ENCODE assay signal across 15 cellular contexts in genomic region chr19:18742324-18742723, GRCh38. TPM values are rescaled to one million over a fixed set of nuclear protein-coding genes. Genes with fewer than 3 reads are reported as not detected.
"Had no signal": no experiment of that assay in that cellular context is flagged by ENCODE, and none has a peak within 500 bp of the region (broad histone marks: within the 10 kb centered on the region; RNA-seq: fewer than 3 reads in every experiment).

No MANE protein-coding gene starts in this region.

- H3K4me3 Mint-ChIP-seq: activated B cell treated with CpG ODN at 0.5 μM for 24 hours; activated CD4-positive, alpha-beta T cell treated with anti-CD3 and anti-CD28 coated beads, Interleukin-2, amount 10 ng/mL, durations not matched to agents 24 days and 14 days; activated naive CD4-positive, alpha-beta T cell treated with anti-CD3 and anti-CD28 coated beads, Interleukin-2, amount 50 U/mL, for 24 hours; natural killer cell treated with Interleukin-12 subunit alpha and Interleukin-12 subunit beta and Interleukin-15 and Interleukin-18, amount 100 ng/mL, for 72 hours; stimulated activated naive CD8-positive, alpha-beta T cell treated with anti-CD3 and anti-CD28 coated beads, Interleukin-15, Interleukin-2, amounts not matched to agents 100 ng/mL and 50 ng/mL, for 24 hours had no signal

- H3K9me3 ChIP-seq: mucosa of descending colon, thoracic aorta, vagina had no signal

- H3K27me3 ChIP-seq: brain microvascular endothelial cell, vagina had no signal

- H3K27me3 Mint-ChIP-seq: activated B cell treated with CpG ODN at 0.5 μM for 24 hours; activated CD4-positive, alpha-beta T cell treated with anti-CD3 and anti-CD28 coated beads, Interleukin-2, amount 10 ng/mL, durations not matched to agents 24 days and 14 days; activated naive CD4-positive, alpha-beta T cell treated with anti-CD3 and anti-CD28 coated beads, Interleukin-2, amount 50 U/mL, for 24 hours; natural killer cell treated with Interleukin-12 subunit alpha and Interleukin-12 subunit beta and Interleukin-15 and Interleukin-18, amount 100 ng/mL, for 72 hours; stimulated activated naive CD8-positive, alpha-beta T cell treated with anti-CD3 and anti-CD28 coated beads, Interleukin-15, Interleukin-2, amounts not matched to agents 100 ng/mL and 50 ng/mL, for 24 hours had no signal

- DNase-seq: activated B cell treated with CpG ODN at 0.5 μM for 24 hours; activated CD4-positive, alpha-beta T cell treated with anti-CD3 and anti-CD28 coated beads, Interleukin-2, amount 10 ng/mL, durations not matched to agents 24 days and 14 days; activated CD8-positive, alpha-beta memory T cell treated with anti-CD3 and anti-CD28 coated beads for 24 hours; brain microvascular endothelial cell; cerebellar nuclear complex; mammary epithelial cell; stimulated activated CD4-positive, alpha-beta T cell treated with anti-CD3 and anti-CD28 coated beads, Interleukin-4, amount 100 ng/mL, for 24 hours; T-helper 9 cell had no signal

- H3K4me3 ChIP-seq: mucosa of descending colon, thoracic aorta, vagina had no signal

- H3K4me1 Mint-ChIP-seq: activated B cell treated with CpG ODN at 0.5 μM for 24 hours; activated CD4-positive, alpha-beta T cell treated with anti-CD3 and anti-CD28 coated beads, Interleukin-2, amount 10 ng/mL, durations not matched to agents 24 days and 14 days had no signal

- H3K36me3 Mint-ChIP-seq: natural killer cell treated with Interleukin-12 subunit alpha and Interleukin-12 subunit beta and Interleukin-15 and Interleukin-18, amount 100 ng/mL, for 72 hours had no signal

- H3K36me3 ChIP-seq: brain microvascular endothelial cell, thoracic aorta, vagina had no signal

- ATAC-seq: natural killer cell treated with Interleukin-12 subunit alpha and Interleukin-12 subunit beta and Interleukin-15 and Interleukin-18, amount 100 ng/mL, for 72 hours had no signal

- H3K9me3 Mint-ChIP-seq: activated B cell treated with CpG ODN at 0.5 μM for 24 hours; activated CD4-positive, alpha-beta T cell treated with anti-CD3 and anti-CD28 coated beads, Interleukin-2, amount 10 ng/mL, durations not matched to agents 24 days and 14 days; activated naive CD4-positive, alpha-beta T cell treated with anti-CD3 and anti-CD28 coated beads, Interleukin-2, amount 50 U/mL, for 24 hours; natural killer cell treated with Interleukin-12 subunit alpha and Interleukin-12 subunit beta and Interleukin-15 and Interleukin-18, amount 100 ng/mL, for 72 hours; stimulated activated naive CD8-positive, alpha-beta T cell treated with anti-CD3 and anti-CD28 coated beads, Interleukin-15, Interleukin-2, amounts not matched to agents 100 ng/mL and 50 ng/mL, for 24 hours had no signal

- H3K27ac ChIP-seq: brain microvascular endothelial cell, thoracic aorta, vagina had no signal

- H3K27ac Mint-ChIP-seq: activated B cell treated with CpG ODN at 0.5 μM for 24 hours; activated CD4-positive, alpha-beta T cell treated with anti-CD3 and anti-CD28 coated beads, Interleukin-2, amount 10 ng/mL, durations not matched to agents 24 days and 14 days; activated naive CD4-positive, alpha-beta T cell treated with anti-CD3 and anti-CD28 coated beads, Interleukin-2, amount 50 U/mL, for 24 hours; natural killer cell treated with Interleukin-12 subunit alpha and Interleukin-12 subunit beta and Interleukin-15 and Interleukin-18, amount 100 ng/mL, for 72 hours; stimulated activated naive CD8-positive, alpha-beta T cell treated with anti-CD3 and anti-CD28 coated beads, Interleukin-15, Interleukin-2, amounts not matched to agents 100 ng/mL and 50 ng/mL, for 24 hours had no signal

RNA-seq across cellular contexts. Expression of gene COMP, which starts 48.8 kb away (rescaled TPM):
- total RNA-seq: activated CD4-positive, alpha-beta T cell treated with anti-CD3 and anti-CD28 coated beads, Interleukin-2, amount 10 ng/mL, durations not matched to agents 24 days and 14 days; dermis microvascular lymphatic vessel endothelial cell; natural killer cell treated with Interleukin-12 subunit alpha and Interleukin-12 subunit beta and Interleukin-15 and Interleukin-18, amount 100 ng/mL, for 72 hours had no signal
- polyA plus RNA-seq: mammary epithelial cell had no signal
